Comparison of ENCODE assay signal across 7 cellular contexts in genomic region chr2:64063924-64064331, GRCh38. TPM values are rescaled to one million over a fixed set of nuclear protein-coding genes. Genes with fewer than 3 reads are reported as not detected.
DNase-seq lines count a peak whose midpoint lies in the region; FAIRE-seq and TF ChIP-seq lines count a peak whose summit lies in the region.

No MANE protein-coding gene starts in this region.

- TF ChIP-seq CTCF in suprapubic skin (IDR thresholded peaks at IDR 0.05) (no peak), BE2C (IDR thresholded peaks at IDR 0.05; ENCODE audit: low read depth, low read length) (no peak)

- H3K4me1 ChIP-seq in adipocyte (ENCODE audit: control insufficient read depth, insufficient read depth, low read length) (peaks cover 6% of the 10 kb centered on the region), suprapubic skin (peaks cover 20% of the 10 kb centered on the region), BE2C (no peaks in the 10 kb centered on the region)

- FAIRE-seq in RCC 7860 (lab: Jason Lieb, UNC), result no peak

- H3K36me3 ChIP-seq in adipocyte (ENCODE audit: control insufficient read depth, insufficient read depth, low read length, severe bottlenecking), result no peaks in the 10 kb centered on the region
- H3K36me3 ChIP-seq in suprapubic skin, result no peaks in the 10 kb centered on the region
- H3K36me3 ChIP-seq in BE2C, result no peaks in the 10 kb centered on the region

- H3K27ac ChIP-seq in suprapubic skin, result peak overlapping the region; percentile 42

- H3K9ac ChIP-seq in adipocyte (ENCODE audit: low read length), result no peak overlapping the region

- H3K4me3 ChIP-seq in adipocyte (ENCODE audit: low read length) (no peak overlapping the region), suprapubic skin (no peak overlapping the region), BE2C (ENCODE audit: low read depth, low read length) (no peak overlapping the region)

- TF ChIP-seq EP300 in suprapubic skin (IDR thresholded peaks at IDR 0.05), result no peak

- peak; percentile 73 for DNase-seq in M059J (ENCODE audit: low read depth)
- peak; percentile 10 for DNase-seq in adipocyte (ENCODE audit: low read depth)
- peak; percentile 92 for DNase-seq in iris pigment epithelial cell (ENCODE audit: low read depth)
- DNase-seq in suprapubic skin (ENCODE audit: low spot score in 2 of 2), result no peak
- no peak for DNase-seq in BE2C
- no peak for DNase-seq in NCI-H2107 (lab: John Stamatoyannopoulos, UW)
- DNase-seq in RCC 7860 (ENCODE audit: low spot score), result no peak

- H3K9me3 ChIP-seq in adipocyte (ENCODE audit: control insufficient read depth, low read length) (no peaks in the 10 kb centered on the region), suprapubic skin (no peaks in the 10 kb centered on the region), BE2C (no peaks in the 10 kb centered on the region)

- H3K27me3 ChIP-seq in adipocyte (replicated peaks; ENCODE audit: control insufficient read depth, insufficient read depth, low read length) (no peaks in the 10 kb centered on the region), suprapubic skin (no peaks in the 10 kb centered on the region), BE2C (no peaks in the 10 kb centered on the region)

- WGBS in suprapubic skin, result 49% methylated on average over 4 of the region's 4 CpGs

- no peak for TF ChIP-seq POLR2A in suprapubic skin (IDR thresholded peaks at IDR 0.05)

RNA-seq across cellular contexts. Expression of gene VPS54, which starts 44.7 kb away (rescaled TPM):
- total RNA-seq in M059J (2014; rRNA removed; shearing (Covaris generic)), result 16.9 and 19.5 TPM in 2 replicates
- 10 to 100 TPM; 14.6 to 28.8 (median 21.8) TPM for total RNA-seq in suprapubic skin
- 10.3 TPM for polyA plus RNA-seq in BE2C (2012; ENCODE audit: insufficient read depth, insufficient read length, low read depth)

Comparison
In these comparisons a context has a peak if more than half of its experiments do, and no peak if none do; other contexts are left out.
1. DNase-seq: peak in M059J (single experiment), adipocyte (single experiment) and iris pigment epithelial cell (single experiment); none in suprapubic skin (0 of 2), BE2C (single experiment), NCI-H2107 (single experiment) and RCC 7860 (single experiment).